In the genomic region with DNA sequence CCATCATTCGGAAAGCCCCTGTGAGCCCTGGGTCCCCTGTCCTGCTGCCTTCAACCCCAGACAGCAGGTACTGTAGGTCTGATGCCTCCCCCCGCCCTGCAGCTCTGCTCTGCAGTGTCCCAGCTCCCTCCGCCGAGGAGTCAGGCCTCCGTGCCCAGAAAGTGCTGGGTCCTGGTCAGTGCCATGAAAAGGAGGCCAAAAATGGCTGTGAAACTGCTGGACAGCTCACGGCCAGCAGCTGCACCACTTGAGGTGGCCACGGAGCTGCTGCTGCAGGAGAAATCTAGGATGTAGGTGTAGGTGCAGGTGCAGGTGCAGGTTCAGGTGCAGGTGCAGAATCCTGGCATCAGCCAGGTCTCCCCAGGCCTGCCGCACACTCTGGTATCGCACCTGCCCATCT, we compare ENCODE assay signal across 20 cellular contexts.
"Had no signal": no experiment of that assay in that cellular context is flagged by ENCODE, and none has a peak within 500 bp of the region (broad histone marks: within the 10 kb centered on the region; RNA-seq: fewer than 3 reads in every experiment).

No MANE protein-coding gene starts in this region.

- H3K27me3 ChIP-seq: gastrocnemius medialis, heart left ventricle, hepatocyte, left lung, sigmoid colon, stomach, thyroid gland had no signal

- H3K4me3 ChIP-seq: gastrocnemius medialis, heart left ventricle, hepatocyte, left lung, psoas muscle, sigmoid colon, stomach, thyroid gland had no signal

- H3K4me1 ChIP-seq: gastrocnemius medialis, heart left ventricle, left lung, psoas muscle, sigmoid colon, stomach, thyroid gland had no signal

- ATAC-seq: gastrocnemius medialis; heart left ventricle; left cardiac atrium; left lung; naive thymus-derived CD8-positive, alpha-beta T cell; psoas muscle; right cardiac atrium; stimulated activated effector memory CD8-positive, alpha-beta T cell treated with anti-CD3 and anti-CD28 coated beads, Interleukin-12 subunit alpha, Interleukin-12 subunit beta, amount 100 ng/mL, for 72 hours had no signal

- DNase-seq: cortex of kidney; foreskin fibroblast; gastrocnemius medialis; heart left ventricle; left cardiac atrium; left lung; mammary epithelial cell; naive thymus-derived CD8-positive, alpha-beta T cell; nephron progenitor cell; nucleus accumbens; psoas muscle; right cardiac atrium; sigmoid colon; stimulated activated CD4-positive, alpha-beta T cell treated with anti-CD3 and anti-CD28 coated beads, Interleukin-2, amount 100 ng/mL, for 24 hours; stimulated activated CD4-positive, alpha-beta T cell treated with anti-CD3 and anti-CD28 coated beads, Interleukin-4, amount 100 ng/mL, for 24 hours; stimulated activated naive CD4-positive, alpha-beta T cell treated with Interleukin-2 at 50 U/mL for 16 hours; stomach; thyroid gland had no signal

- H3K27ac ChIP-seq: gastrocnemius medialis, heart left ventricle, hepatocyte, left lung, psoas muscle, sigmoid colon, stomach, thyroid gland had no signal

- H3K36me3 ChIP-seq: gastrocnemius medialis, heart left ventricle, left lung, sigmoid colon, stomach, thyroid gland had no signal

- H2AFZ ChIP-seq: hepatocyte had no signal

- H3K4me2 ChIP-seq: hepatocyte had no signal

- H3K9me3 ChIP-seq: gastrocnemius medialis, sigmoid colon, thyroid gland had no signal
